In the genomic region with DNA sequence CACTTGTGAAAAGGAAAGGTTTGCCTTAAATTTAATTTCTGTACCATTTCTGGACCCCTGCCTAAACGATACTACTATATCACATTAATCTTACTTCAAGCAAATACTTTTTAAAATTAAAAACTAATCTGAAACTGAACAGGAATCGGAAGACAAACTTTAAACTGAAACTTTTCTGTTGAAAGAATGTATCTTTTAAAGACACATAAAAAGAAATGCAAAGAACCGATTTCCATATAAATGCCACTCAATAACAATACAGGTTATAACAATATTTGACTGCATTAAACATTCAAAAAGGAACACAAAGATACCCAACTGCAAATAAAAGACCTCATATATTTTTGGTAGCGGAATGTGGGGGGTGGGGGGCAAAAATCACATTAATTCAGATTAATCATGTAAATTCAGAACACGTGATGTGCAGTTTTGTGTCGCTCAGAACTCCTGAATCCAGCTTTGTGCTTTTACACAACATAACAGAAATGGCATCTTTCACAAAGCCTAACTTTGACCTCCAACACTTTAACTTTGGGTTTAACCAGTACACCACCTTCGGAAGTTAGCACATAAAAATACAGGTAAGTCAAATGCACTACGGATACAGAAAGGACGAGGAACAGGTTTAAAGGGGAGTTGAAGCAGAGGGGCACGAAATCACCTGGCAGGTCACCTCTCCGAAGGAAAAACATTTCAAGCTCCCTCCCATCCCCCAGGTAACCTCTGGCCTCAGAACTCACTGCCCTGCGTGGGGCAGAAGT, we compare ENCODE assay signal across 8 cellular contexts. TPM values are rescaled to one million over a fixed set of nuclear protein-coding genes. Genes with fewer than 3 reads are reported as not detected.
DNase-seq lines count a peak whose midpoint lies in the region; ATAC-seq and TF ChIP-seq lines count a peak whose summit lies in the region.

No MANE protein-coding gene starts in this region.

- 0 out of 2 replicates have a peak, but pooled peaks cover 11% of the 10 kb centered on the region for H3F3A ChIP-seq in PC-9 (ENCODE audit: insufficient read depth, low read depth)

- no peak for ATAC-seq in CD8-positive, alpha-beta T cell
- ATAC-seq in HG03139 (IDR thresholded peaks at IDR 0.05; ENCODE audit: unreplicated experiment) = no peak

- H4K20me1 ChIP-seq in PC-9 (ENCODE audit: insufficient read depth) = no peaks in the 10 kb centered on the region

- H3K4me3 ChIP-seq in CD8-positive, alpha-beta T cell (ENCODE audit: low read depth, low read length) = no peak overlapping the region
- H3K4me3 ChIP-seq in PC-9 (peak overlapping the region; percentile 55; the same call in 1 of the 2 replicates), epithelial cell of esophagus (ENCODE audit: low read length) (peak overlapping the region; percentile 39)

- POLR2A ChIA-PET in CD8-positive, alpha-beta T cell (lab: Charles Lee) = no interaction called here
- POLR2A ChIA-PET in PC-9 (lab: Charles Lee; ENCODE audit: unreplicated experiment) = no interaction called here

- H3K79me2 ChIP-seq in PC-9 (ENCODE audit: low read depth) = no peaks in the 10 kb centered on the region

- intact Hi-C loops in CD8-positive, alpha-beta T cell (cut with DNase I, micrococcal nuclease) = no loop called here
- intact Hi-C loops in PC-9 (cut with micrococcal nuclease; ENCODE audit: unreplicated experiment) = loop anchor here (1.0 to 2.0 kb wide), 4 partner anchors 53 to 367 kb away; no protein-coding TSS in a partner anchor

- no peaks in the 10 kb centered on the region for H3K36me3 ChIP-seq in CD8-positive, alpha-beta T cell (ENCODE audit: insufficient read depth, low read length)
- H3K36me3 ChIP-seq in PC-9 (ENCODE audit: low read depth) = no peaks in the 10 kb centered on the region

- H3K4me3 Mint-ChIP-seq in CD8-positive, alpha-beta T cell = peak overlapping the region; percentile 82
- peak overlapping the region; percentile 85 for H3K4me3 Mint-ChIP-seq in osteocyte (ENCODE audit: unreplicated experiment)

- H3K27ac ChIP-seq in CD8-positive, alpha-beta T cell (ENCODE audit: low read depth, low read length) = no peak overlapping the region
- H3K27ac ChIP-seq in PC-9 = no peak overlapping the region

- TF ChIP-seq CTCF in CD8-positive, alpha-beta T cell (IDR thresholded peaks at IDR 0.05) = no peak
- no peak for TF ChIP-seq CTCF in PC-9 (conservative IDR thresholded peaks at IDR 0.05)
- TF ChIP-seq CTCF in epithelial cell of esophagus (IDR thresholded peaks at IDR 0.05; ENCODE audit: insufficient read depth, low read depth, low read length, missing control alignments) = no peak
- TF ChIP-seq CTCF in osteocyte (IDR thresholded peaks at IDR 0.05) = no peak

- H3K9me2 ChIP-seq in PC-9 (ENCODE audit: insufficient read depth) = no peaks in the 10 kb centered on the region

- peak overlapping the region; percentile 77 for H3K4me2 ChIP-seq in PC-9

- no peaks in the 10 kb centered on the region for H3K9me3 ChIP-seq in CD8-positive, alpha-beta T cell (ENCODE audit: low read length)
- H3K9me3 ChIP-seq in PC-9 (ENCODE audit: insufficient read depth, low read depth) = no peaks in the 10 kb centered on the region

- peaks cover 15% of the 10 kb centered on the region for H3K4me1 Mint-ChIP-seq in CD8-positive, alpha-beta T cell (ENCODE audit: low read depth)
- H3K4me1 Mint-ChIP-seq in osteocyte (ENCODE audit: unreplicated experiment) = peaks cover 22% of the 10 kb centered on the region

- peaks cover 7% of the 10 kb centered on the region for H3K4me1 ChIP-seq in CD8-positive, alpha-beta T cell (ENCODE audit: insufficient read depth, low read length)
- H3K4me1 ChIP-seq in PC-9 (replicated peaks; ENCODE audit: insufficient read depth) = peaks cover 10% of the 10 kb centered on the region; the same call in 1 of the 2 replicates

- no peak overlapping the region for H3K27ac Mint-ChIP-seq in CD8-positive, alpha-beta T cell
- H3K27ac Mint-ChIP-seq in osteocyte (ENCODE audit: unreplicated experiment) = peak overlapping the region; percentile 19

- H3K36me3 Mint-ChIP-seq in CD8-positive, alpha-beta T cell = no peaks in the 10 kb centered on the region
- H3K36me3 Mint-ChIP-seq in osteocyte (ENCODE audit: unreplicated experiment) = no peaks in the 10 kb centered on the region

- DNase-seq in CD8-positive, alpha-beta T cell = no peak
- no peak for DNase-seq in PC-9
- no peak for DNase-seq in epithelial cell of esophagus (ENCODE audit: low read depth)
- no peak for DNase-seq in osteocyte (ENCODE audit: extremely low spot score, unreplicated experiment)
- no peak for DNase-seq in SIG-M5 (lab: John Stamatoyannopoulos, UW)
- DNase-seq in midbrain (lab: John Stamatoyannopoulos, UW) = no peak
- DNase-seq in NCI-H1417 treated with DMSO at 0.1 percent for 48 hours (lab: John Stamatoyannopoulos, UW) = no peak

- BruUV-seq in PC-9 (replicated peaks; lab: Mats Ljungman, UMichigan) = no TSS peak

- H3K27me3 Mint-ChIP-seq in CD8-positive, alpha-beta T cell (ENCODE audit: low read depth) = peaks cover 55% of the 10 kb centered on the region
- peaks cover 6% of the 10 kb centered on the region for H3K27me3 Mint-ChIP-seq in osteocyte (ENCODE audit: unreplicated experiment)

- peaks cover 15% of the 10 kb centered on the region for H3K27me3 ChIP-seq in CD8-positive, alpha-beta T cell (ENCODE audit: insufficient read depth, low read length)
- H3K27me3 ChIP-seq in PC-9 (ENCODE audit: insufficient read depth, low read depth) = 0 out of 2 replicates have a peak, but pooled peaks cover 15% of the 10 kb centered on the region

- no peaks in the 10 kb centered on the region for H3K9me3 Mint-ChIP-seq in CD8-positive, alpha-beta T cell
- H3K9me3 Mint-ChIP-seq in osteocyte (ENCODE audit: unreplicated experiment) = no peaks in the 10 kb centered on the region

- H2AFZ ChIP-seq in PC-9 = peak overlapping the region; percentile 70; the same call in 1 of the 2 replicates

- CTCF ChIA-PET in CD8-positive, alpha-beta T cell (lab: Charles Lee) = no interaction called here
- CTCF ChIA-PET in PC-9 (lab: Charles Lee) = interaction anchor here (0.6 kb wide), 1 partner anchor 86 kb away, joined by 3 read pairs; no protein-coding TSS in a partner anchor

RNA-seq across cellular contexts. Expression of a gene that starts 0.9 kb away (rescaled TPM):
- not detected for total RNA-seq in CD8-positive, alpha-beta T cell
- total RNA-seq in PC-9 (2021) = 22.0 and 28.6 TPM in 2 replicates
- 8.1 and 8.9 TPM in 2 replicates for total RNA-seq in osteocyte
